8 cellular contexts compared by ENCODE assay signal in the genomic region with DNA sequence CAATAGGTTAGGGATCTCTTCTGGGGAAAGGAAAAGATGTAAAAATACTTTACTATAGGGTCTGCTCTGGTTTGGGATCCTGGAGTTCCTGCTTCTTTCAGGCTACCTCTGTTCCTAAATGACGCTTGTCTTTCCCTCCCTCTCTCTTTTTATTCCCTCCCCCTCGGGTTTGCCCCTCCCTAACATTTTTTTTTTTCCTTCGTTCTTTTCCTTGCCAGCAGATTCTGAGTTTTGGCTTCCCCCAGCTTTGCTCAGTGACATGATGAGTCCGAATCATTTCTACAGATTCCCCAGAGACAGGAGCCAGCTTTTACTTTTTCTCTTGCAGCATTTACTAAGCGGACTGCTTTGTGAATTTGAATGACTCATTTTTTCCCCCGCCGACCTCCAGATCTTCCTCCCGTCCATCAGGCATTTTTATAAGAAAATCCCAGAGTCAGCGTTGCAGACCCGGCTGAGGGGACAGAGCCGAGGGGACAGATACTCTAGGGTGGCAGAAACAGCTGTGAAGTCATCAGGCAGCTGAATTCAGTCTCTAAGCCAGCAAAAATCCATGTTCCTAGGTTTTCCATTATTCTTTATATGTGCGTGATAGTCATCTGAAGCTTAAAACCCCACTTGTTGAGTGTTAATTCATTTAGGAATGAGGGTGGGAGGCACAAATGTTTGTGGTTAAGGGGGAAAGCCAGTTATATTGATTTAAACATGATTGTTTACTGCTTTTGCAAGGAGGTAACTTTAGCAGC. TPM values are rescaled to one million over a fixed set of nuclear protein-coding genes. Genes with fewer than 3 reads are reported as not detected.
A peak's percentile ranks its signal among the peaks of the same experiment; 100 is the strongest.
DNase-seq lines count a peak whose midpoint lies in the region; ATAC-seq and TF ChIP-seq lines count a peak whose summit lies in the region.

A gene with protein sequence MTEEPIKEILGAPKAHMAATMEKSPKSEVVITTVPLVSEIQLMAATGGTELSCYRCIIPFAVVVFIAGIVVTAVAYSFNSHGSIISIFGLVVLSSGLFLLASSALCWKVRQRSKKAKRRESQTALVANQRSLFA (minus strand): TSS at position 123 of the 746 bp plus-strand sequence. CDS start 1,794 bp downstream, outside the sequence.

- no peak for TF ChIP-seq EP300 in upper lobe of left lung (IDR thresholded peaks at IDR 0.05)

- TF ChIP-seq POLR2A in upper lobe of left lung (IDR thresholded peaks at IDR 0.05) = peak in 2 of 4 donors; percentile 28 to 42

- H3K4me3 Mint-ChIP-seq in chondrocyte (ENCODE audit: unreplicated experiment) = peak within 1 kb of the TSS; percentile 81
- no peak within 1 kb of the TSS for H3K4me3 Mint-ChIP-seq in natural killer cell treated with Interleukin-12 subunit alpha and Interleukin-12 subunit beta and Interleukin-15 and Interleukin-18, amount 100 ng/mL, for 72 hours

- no peaks in the 10 kb centered on the region for H3K27me3 ChIP-seq in upper lobe of left lung

- no peaks in the 10 kb centered on the region for H3K9me3 Mint-ChIP-seq in chondrocyte (ENCODE audit: low read depth)
- no peaks in the 10 kb centered on the region for H3K9me3 Mint-ChIP-seq in natural killer cell treated with Interleukin-12 subunit alpha and Interleukin-12 subunit beta and Interleukin-15 and Interleukin-18, amount 100 ng/mL, for 72 hours

- peak; percentile 15 for DNase-seq in KBM-7
- DNase-seq in chondrocyte (ENCODE audit: low spot score) = no peak
- DNase-seq in lung microvascular endothelial cell (ENCODE audit: low read depth in 2 of 2) = peak; percentile 78 to 91
- no peak for DNase-seq in upper lobe of left lung
- no peak for DNase-seq in SK-N-DZ (ENCODE audit: low spot score)
- DNase-seq in natural killer cell treated with Interleukin-12 subunit alpha and Interleukin-12 subunit beta and Interleukin-15 and Interleukin-18, amount 100 ng/mL, for 72 hours (ENCODE audit: low spot score) = no peak

- ATAC-seq in upper lobe of left lung (ENCODE audit: low FRiP score in 2 of 2) = peak in 1 of 2 donors; percentile 63
- no peak for ATAC-seq in natural killer cell treated with Interleukin-12 subunit alpha and Interleukin-12 subunit beta and Interleukin-15 and Interleukin-18, amount 100 ng/mL, for 72 hours
- no peak for ATAC-seq in GM21515 (IDR thresholded peaks at IDR 0.05; ENCODE audit: unreplicated experiment)
- no peak for ATAC-seq in HG02981 (IDR thresholded peaks at IDR 0.05; ENCODE audit: unreplicated experiment)

- H3K4me1 Mint-ChIP-seq in chondrocyte (ENCODE audit: low read depth) = peaks cover 70% of the 10 kb centered on the region
- H3K4me1 Mint-ChIP-seq in natural killer cell treated with Interleukin-12 subunit alpha and Interleukin-12 subunit beta and Interleukin-15 and Interleukin-18, amount 100 ng/mL, for 72 hours (ENCODE audit: low read depth in 2 of 2) = no peaks in the 10 kb centered on the region

- H3K27me3 Mint-ChIP-seq in chondrocyte (ENCODE audit: low read depth) = no peaks in the 10 kb centered on the region
- peaks cover 37 to 53% of the 10 kb centered on the region in 2 donors for H3K27me3 Mint-ChIP-seq in natural killer cell treated with Interleukin-12 subunit alpha and Interleukin-12 subunit beta and Interleukin-15 and Interleukin-18, amount 100 ng/mL, for 72 hours

- H3K9me3 ChIP-seq in upper lobe of left lung = no peaks in the 10 kb centered on the region

- H3K36me3 Mint-ChIP-seq in chondrocyte (ENCODE audit: low read depth) = peaks cover 3% of the 10 kb centered on the region
- H3K36me3 Mint-ChIP-seq in natural killer cell treated with Interleukin-12 subunit alpha and Interleukin-12 subunit beta and Interleukin-15 and Interleukin-18, amount 100 ng/mL, for 72 hours = no peaks in the 10 kb centered on the region

- peak within 1 kb of the TSS; percentile 98 for H3K27ac Mint-ChIP-seq in chondrocyte (ENCODE audit: unreplicated experiment)
- H3K27ac Mint-ChIP-seq in natural killer cell treated with Interleukin-12 subunit alpha and Interleukin-12 subunit beta and Interleukin-15 and Interleukin-18, amount 100 ng/mL, for 72 hours = no peak within 1 kb of the TSS

- WGBS in upper lobe of left lung, 2 donors = 22 to 27% methylated on average over 12 of the region's 12 CpGs

- peaks cover 0 to 34% (median 0%) of the 10 kb centered on the region in 4 donors for H3K36me3 ChIP-seq in upper lobe of left lung

- in situ Hi-C loops in KBM-7 (cut with MboI; ENCODE audit: low pct_unique_long_range_greater_than_20kb, low sequenced_read_pairs) = no loop called here

- H3K4me3 ChIP-seq in upper lobe of left lung = peak within 1 kb of the TSS; percentile 12 to 58 (median 44)

- H3K4me1 ChIP-seq in upper lobe of left lung = peaks cover 0 to 10% (median 1%) of the 10 kb centered on the region in 4 donors

- TF ChIP-seq CTCF in chondrocyte (IDR thresholded peaks at IDR 0.05) (no peak), upper lobe of left lung (IDR thresholded peaks at IDR 0.05) (no peak)

- peak within 1 kb of the TSS; percentile 74 to 91 (median 86) for H3K27ac ChIP-seq in upper lobe of left lung

RNA-seq across cellular contexts. Expression of the gene that starts here (rescaled TPM):
- total RNA-seq in chondrocyte (4.7 to 7.5 TPM (median 5.3 TPM) in 3 replicates), lung microvascular endothelial cell (1.7 and 25.4 TPM in 2 replicates), upper lobe of left lung (100 to 1,000 TPM in 5 of 6 donors, 10 to 100 TPM in 1; 89.1 to 195 (median 142) TPM)
- polyA plus RNA-seq in SK-N-DZ (2014; cell fraction: cytosol; rRNA removed) = not detected in 2 replicates
- not detected in 2 replicates for polyA plus RNA-seq in SK-N-DZ (2014; cell fraction: nucleus; rRNA removed)
- not detected for total RNA-seq in natural killer cell treated with Interleukin-12 subunit alpha and Interleukin-12 subunit beta and Interleukin-15 and Interleukin-18, amount 100 ng/mL, for 72 hours

Comparison
In these comparisons a context has a peak if more than half of its experiments do, and no peak if none do; other contexts are left out.
1. DNase-seq: peak in KBM-7 (single experiment) and lung microvascular endothelial cell (2 of 2); none in chondrocyte (single experiment), upper lobe of left lung (0 of 2), SK-N-DZ (single experiment) and natural killer cell treated with Interleukin-12 subunit alpha and Interleukin-12 subunit beta and Interleukin-15 and Interleukin-18, amount 100 ng/mL, for 72 hours (single experiment).